10 cellular contexts compared by ENCODE assay signal in genomic region chr10:30812018-30812851, GRCh38.
A peak's percentile ranks its signal among the peaks of the same experiment; 100 is the strongest.
DNase-seq lines count a peak whose midpoint lies in the region; ATAC-seq, FAIRE-seq and TF ChIP-seq lines count a peak whose summit lies in the region.
"Had no signal": no experiment of that assay in that cellular context is flagged by ENCODE, and none has a peak within 500 bp of the region (broad histone marks: within the 10 kb centered on the region; RNA-seq: fewer than 3 reads in every experiment).

No MANE protein-coding gene starts in this region.

- no peak for ATAC-seq in activated naive CD8-positive, alpha-beta T cell treated with anti-CD3 and anti-CD28 coated beads, Interleukin-2, amount 50 U/mL, for 24 hours
- ATAC-seq in GM21423 (IDR thresholded peaks at IDR 0.05; ENCODE audit: unreplicated experiment), result no peak
- ATAC-seq: A549 had no signal

- H3K36me3 Mint-ChIP-seq in activated naive CD8-positive, alpha-beta T cell treated with anti-CD3 and anti-CD28 coated beads, Interleukin-2, amount 50 U/mL, for 24 hours (ENCODE audit: low read depth), result no peaks in the 10 kb centered on the region

- H3K27me3 ChIP-seq in kidney epithelial cell (ENCODE audit: control insufficient read depth, insufficient read depth, low read length), result no peaks in the 10 kb centered on the region

- no peak for FAIRE-seq in GM12892 (lab: Jason Lieb, UNC)
- FAIRE-seq: A549 had no signal

- peaks cover 29% of the 10 kb centered on the region for H3K4me1 Mint-ChIP-seq in activated naive CD8-positive, alpha-beta T cell treated with anti-CD3 and anti-CD28 coated beads, Interleukin-2, amount 50 U/mL, for 24 hours

- H3K4me3 Mint-ChIP-seq in activated naive CD8-positive, alpha-beta T cell treated with anti-CD3 and anti-CD28 coated beads, Interleukin-2, amount 50 U/mL, for 24 hours, result no peak overlapping the region

- TF ChIP-seq POLR2A in GM12892 (IDR thresholded peaks at IDR 0.05; ENCODE audit: low read depth, low read length), result no peak

- H3K36me3 ChIP-seq in kidney epithelial cell (ENCODE audit: control insufficient read depth, insufficient read depth, low read length), result no peaks in the 10 kb centered on the region

- peak overlapping the region; percentile 35 for H3K27ac Mint-ChIP-seq in activated naive CD8-positive, alpha-beta T cell treated with anti-CD3 and anti-CD28 coated beads, Interleukin-2, amount 50 U/mL, for 24 hours

- no peaks in the 10 kb centered on the region for H3K9me3 Mint-ChIP-seq in activated naive CD8-positive, alpha-beta T cell treated with anti-CD3 and anti-CD28 coated beads, Interleukin-2, amount 50 U/mL, for 24 hours

- DNase-seq in NCI-H2107 treated with DMSO at 0.1 percent for 48 hours (lab: John Stamatoyannopoulos, UW; ENCODE audit: unreplicated experiment) (peak; percentile 11), NCI-H2107 (lab: John Stamatoyannopoulos, UW) (no peak), kidney epithelial cell (ENCODE audit: low read depth) (peak; percentile 43), ecto neural progenitor cell (ENCODE audit: low spot score) (no peak), GM12892 (ENCODE audit: insufficient read length) (no peak)
- no peak for DNase-seq in activated naive CD8-positive, alpha-beta T cell treated with anti-CD3 and anti-CD28 coated beads, Interleukin-2, amount 50 U/mL, for 24 hours

- no peak overlapping the region for H3K4me3 ChIP-seq in kidney epithelial cell (ENCODE audit: low read depth, low read length)
- H3K4me3 ChIP-seq: A549 had no signal

- H3K27ac ChIP-seq in temporal lobe (ENCODE audit: low read depth, low read length), result peak overlapping the region; percentile 22
- H3K27ac ChIP-seq: A549, parathyroid adenoma had no signal

- H3K27me3 Mint-ChIP-seq in activated naive CD8-positive, alpha-beta T cell treated with anti-CD3 and anti-CD28 coated beads, Interleukin-2, amount 50 U/mL, for 24 hours, result no peaks in the 10 kb centered on the region

- TF ChIP-seq CTCF in kidney epithelial cell (IDR thresholded peaks at IDR 0.05; ENCODE audit: insufficient read depth, low read length, poor library complexity, severe bottlenecking), result no peak

Comparison
In these comparisons a context has a peak if more than half of its experiments do, and no peak if none do; other contexts are left out.
1. DNase-seq: peak in NCI-H2107 treated with DMSO at 0.1 percent for 48 hours (single experiment) and kidney epithelial cell (single experiment); none in NCI-H2107 (single experiment), activated naive CD8-positive, alpha-beta T cell treated with anti-CD3 and anti-CD28 coated beads, Interleukin-2, amount 50 U/mL, for 24 hours (single experiment), ecto neural progenitor cell (single experiment) and GM12892 (single experiment).